In the genomic region with DNA sequence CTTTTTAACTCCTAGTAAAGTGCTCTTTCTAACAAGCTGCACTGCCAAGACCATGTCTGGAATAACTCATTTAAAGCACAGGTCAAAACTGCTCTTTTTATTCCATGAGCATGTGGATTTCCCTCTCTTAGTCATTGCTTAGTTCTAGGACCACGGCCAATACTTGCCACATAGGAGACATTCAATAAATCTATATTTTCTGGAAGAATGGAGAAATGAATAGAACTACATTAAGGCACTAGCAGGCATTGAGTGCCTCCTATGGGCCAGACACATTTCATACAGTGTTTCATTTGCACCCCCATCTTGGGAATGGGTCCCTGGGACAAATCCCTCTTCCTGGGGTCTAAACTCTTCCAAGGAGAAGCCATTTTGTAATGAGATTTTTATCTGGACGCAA, we compare ENCODE assay signal across 12 cellular contexts.
A peak's percentile ranks its signal among the peaks of the same experiment; 100 is the strongest.
DNase-seq lines count a peak whose midpoint lies in the region; ATAC-seq, FAIRE-seq and TF ChIP-seq lines count a peak whose summit lies in the region.
"Had no signal": no experiment of that assay in that cellular context is flagged by ENCODE, and none has a peak within 500 bp of the region (broad histone marks: within the 10 kb centered on the region; RNA-seq: fewer than 3 reads in every experiment).

No MANE protein-coding gene starts in this region.

- H3K27ac ChIP-seq in astrocyte (ENCODE audit: low read depth, low read length) (peak overlapping the region; percentile 76), right lobe of liver (no peak overlapping the region)
- H3K27ac ChIP-seq: SK-N-MC had no signal

- TF ChIP-seq CTCF in CD14-positive monocyte (IDR thresholded peaks at IDR 0.05): peak; percentile 51
- TF ChIP-seq CTCF in astrocyte (IDR thresholded peaks at IDR 0.05; ENCODE audit: insufficient read depth, low read depth, low read length): peak; percentile 36
- peak in 3 of 4 donors; percentile 9 to 40 (median 22) for TF ChIP-seq CTCF in right lobe of liver (IDR thresholded peaks at IDR 0.05)

- H3K9me3 Mint-ChIP-seq in CD14-positive monocyte (peaks cover 0 to 2% (median 0%) of the 10 kb centered on the region in 7 donors), astrocyte (ENCODE audit: unreplicated experiment) (no peaks in the 10 kb centered on the region)
- H3K9me3 Mint-ChIP-seq: IgD-negative memory B cell had no signal

- H3K4me3 ChIP-seq in astrocyte (ENCODE audit: insufficient read depth, low read depth, low read length) (no peak overlapping the region), right lobe of liver (no peak overlapping the region)
- H3K4me3 ChIP-seq: SK-N-MC had no signal

- no peaks in the 10 kb centered on the region for H3K36me3 Mint-ChIP-seq in CD14-positive monocyte
- H3K36me3 Mint-ChIP-seq in astrocyte (ENCODE audit: low read depth, unreplicated experiment): no peaks in the 10 kb centered on the region
- H3K36me3 Mint-ChIP-seq: IgD-negative memory B cell had no signal

- no peaks in the 10 kb centered on the region for H3K79me2 ChIP-seq in astrocyte (ENCODE audit: insufficient read depth, low read length)

- no peak overlapping the region for H3K9ac ChIP-seq in astrocyte (ENCODE audit: low read length)

- 60% methylated on average over 1 of the region's 2 CpGs for WGBS in right lobe of liver (ENCODE audit: insufficient coverage, low coverage, low lambda C conversion rate, missing lambda C conversion rate)

- peaks cover 20% of the 10 kb centered on the region for H3K4me1 ChIP-seq in astrocyte (ENCODE audit: insufficient read depth, low read length)
- peaks cover 0 to 8% (median 0%) of the 10 kb centered on the region in 4 donors for H3K4me1 ChIP-seq in right lobe of liver

- H4K20me1 ChIP-seq in astrocyte (ENCODE audit: insufficient read depth, low read length): no peaks in the 10 kb centered on the region

- H3K27me3 Mint-ChIP-seq in CD14-positive monocyte (ENCODE audit: low read depth in 3 of 3) (no peaks in the 10 kb centered on the region), astrocyte (ENCODE audit: low read depth, unreplicated experiment) (no peaks in the 10 kb centered on the region)
- H3K27me3 Mint-ChIP-seq: IgD-negative memory B cell had no signal

- H3K9me3 ChIP-seq in astrocyte (ENCODE audit: insufficient read depth, low read depth, low read length): no peaks in the 10 kb centered on the region
- H3K9me3 ChIP-seq in right lobe of liver: no peaks in the 10 kb centered on the region

- DNase-seq in CD14-positive monocyte (ENCODE audit: low spot score) (no peak), HS-27A (ENCODE audit: low read depth) (peak; percentile 48), astrocyte (ENCODE audit: low read depth) (peak; percentile 94), right lobe of liver (no peak), epidermal melanocyte (ENCODE audit: insufficient read length, low spot score) (no peak), SHP77 (lab: John Stamatoyannopoulos, UW) (no peak)
- DNase-seq: activated T-cell treated with anti-CD3 and anti-CD28 coated beads for 4 hours, GOT3 had no signal

- ATAC-seq in right lobe of liver (peak in 2 of 4 donors; percentile 54 to 57), GM18498 (IDR thresholded peaks at IDR 0.05; ENCODE audit: unreplicated experiment) (no peak), GM21786 (IDR thresholded peaks at IDR 0.05; ENCODE audit: unreplicated experiment) (no peak)

- H3K4me1 Mint-ChIP-seq in CD14-positive monocyte (peaks cover 19% of the 10 kb centered on the region), astrocyte (ENCODE audit: low read depth, unreplicated experiment) (peaks cover 24% of the 10 kb centered on the region)

- intact Hi-C loops in CD14-positive monocyte (cut with micrococcal nuclease) (loop anchor here in 1 of 2 donors (10.0 kb wide), 3 partner anchors 82 to 552 kb away; partner anchors contain the start of gene CITED2), right lobe of liver (cut with DNase I) (no loop called here)

- no peaks in the 10 kb centered on the region for H3K36me3 ChIP-seq in astrocyte (ENCODE audit: insufficient read depth, low read length)
- H3K36me3 ChIP-seq in right lobe of liver: no peaks in the 10 kb centered on the region

- H3K27ac Mint-ChIP-seq in CD14-positive monocyte: no peak overlapping the region
- H3K27ac Mint-ChIP-seq in astrocyte (ENCODE audit: unreplicated experiment): no peak overlapping the region

- no peak for TF ChIP-seq POLR2A in right lobe of liver (IDR thresholded peaks at IDR 0.05)

- H3K27me3 ChIP-seq in astrocyte (ENCODE audit: insufficient read depth, low read length) (no peaks in the 10 kb centered on the region), right lobe of liver (no peaks in the 10 kb centered on the region)

- H2AFZ ChIP-seq in astrocyte (ENCODE audit: low read depth, low read length): no peak overlapping the region

- H3K4me3 Mint-ChIP-seq in CD14-positive monocyte (no peak overlapping the region), astrocyte (ENCODE audit: unreplicated experiment) (no peak overlapping the region)
- H3K4me3 Mint-ChIP-seq: IgD-negative memory B cell had no signal

- no peak for FAIRE-seq in astrocyte (lab: Jason Lieb, UNC)

- peak overlapping the region; percentile 74 for H3K4me2 ChIP-seq in astrocyte (ENCODE audit: low read length)

Comparison
In these comparisons a context has a peak if more than half of its experiments do, and no peak if none do; other contexts are left out.
1. DNase-seq: peak in HS-27A (single experiment) and astrocyte (single experiment); none in CD14-positive monocyte (single experiment), right lobe of liver (0 of 3), epidermal melanocyte (single experiment) and SHP77 (0 of 2).
2. Peak in every context shown above with its lines, with median percentiles within 50 percentile points of each other: CTCF ChIP-seq.